Comparison of ENCODE assay signal across 8 cellular contexts in the genomic region with DNA sequence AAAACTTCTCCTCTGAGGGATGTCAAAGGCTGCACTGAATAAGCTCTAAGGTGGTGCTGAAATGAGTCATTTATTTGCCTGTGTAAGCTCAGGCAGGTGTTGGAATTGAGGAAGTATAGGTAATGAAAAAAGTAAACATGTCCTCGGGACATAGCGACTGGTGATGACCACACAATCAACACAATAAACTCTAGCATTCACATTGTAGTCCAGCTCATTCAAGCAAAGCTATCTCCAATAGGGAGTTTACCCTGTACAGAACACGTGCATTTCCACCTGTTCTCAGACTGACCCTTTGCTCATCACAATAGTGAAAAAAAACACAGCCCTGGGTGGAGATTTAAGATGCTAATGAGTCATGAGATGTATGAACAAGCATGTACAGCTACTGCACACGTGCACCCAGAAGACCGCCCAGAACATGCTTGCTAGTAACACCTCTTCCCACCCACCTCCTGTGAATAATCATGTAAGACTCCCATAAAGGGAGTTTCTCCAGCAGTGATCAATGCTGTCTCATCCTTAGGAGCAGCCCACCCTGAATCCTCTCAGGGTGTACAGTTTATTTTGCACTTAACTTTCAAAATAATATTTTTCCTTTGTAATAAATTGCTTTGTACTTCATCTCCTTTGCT. TPM values are rescaled to one million over a fixed set of nuclear protein-coding genes. Genes with fewer than 3 reads are reported as not detected.
DNase-seq lines count a peak whose midpoint lies in the region; ATAC-seq, FAIRE-seq and TF ChIP-seq lines count a peak whose summit lies in the region.

No MANE protein-coding gene starts in this region.

- no peaks in the 10 kb centered on the region for H3K27me3 ChIP-seq in mammary epithelial cell (ENCODE audit: insufficient read depth, low read length)
- no peaks in the 10 kb centered on the region for H3K27me3 ChIP-seq in stomach smooth muscle (ENCODE audit: control insufficient read depth in 1 of 2, insufficient read depth in 2 of 2, low read length in 2 of 2)

- no peaks in the 10 kb centered on the region for H4K20me1 ChIP-seq in mammary epithelial cell (ENCODE audit: insufficient read depth, low read length)

- peak overlapping the region; percentile 83 for H3K4me2 ChIP-seq in mammary epithelial cell (ENCODE audit: insufficient read depth, low read depth, low read length)

- peak; percentile 52 for ATAC-seq in HG02571 (IDR thresholded peaks at IDR 0.05; ENCODE audit: unreplicated experiment)

- peaks cover 17% of the 10 kb centered on the region for H3K4me1 Mint-ChIP-seq in mesothelial cell of epicardium

- 0% methylated on average over 5 of the region's 5 CpGs for WGBS in mammary epithelial cell (ENCODE audit: low coverage, missing lambda C conversion rate)

- TF ChIP-seq CTCF in mammary epithelial cell (conservative IDR thresholded peaks at IDR 0.05 in 1 of 2, IDR thresholded peaks at IDR 0.05 in 1 of 2; ENCODE audit: extremely low read depth in 1 of 2, insufficient read depth in 1 of 2, low read depth in 1 of 2, low read length in 2 of 2) (no peak), mesothelial cell of epicardium (IDR thresholded peaks at IDR 0.05; ENCODE audit: unreplicated experiment) (no peak)

- H3K27me3 Mint-ChIP-seq in mesothelial cell of epicardium (ENCODE audit: low read depth) = no peaks in the 10 kb centered on the region

- H3K27ac ChIP-seq in mammary epithelial cell (ENCODE audit: insufficient read depth, low read depth, low read length) = peak overlapping the region; percentile 90
- peak overlapping the region; percentile 62 for H3K27ac ChIP-seq in stomach smooth muscle (ENCODE audit: low read length)

- H3K9me3 ChIP-seq in mammary epithelial cell (replicated peaks; ENCODE audit: insufficient read depth, low read length) (no peaks in the 10 kb centered on the region), stomach smooth muscle (ENCODE audit: control insufficient read depth in 2 of 2, low read length in 2 of 2) (peaks cover 0 to 7% of the 10 kb centered on the region in 2 donors)

- H3K4me3 ChIP-seq in mammary epithelial cell (replicated peaks in 1 of 3; ENCODE audit: insufficient read depth in 1 of 3, low read depth in 2 of 3, low read length in 3 of 3) (peak overlapping the region; percentile 45 to 66 (median 49)), stomach smooth muscle (ENCODE audit: low read length in 2 of 2) (peak overlapping the region; percentile 75 to 93)

- dilution Hi-C loops in mammary epithelial cell (cut with HindIII; ENCODE audit: low sequenced_read_pairs) = no loop called here

- peak overlapping the region; percentile 88 for H3K9ac ChIP-seq in mammary epithelial cell (ENCODE audit: insufficient read depth, low read length)
- peak overlapping the region in 1 of 2 donors; percentile 3 for H3K9ac ChIP-seq in stomach smooth muscle (ENCODE audit: low read length in 2 of 2)

- H3K36me3 ChIP-seq in mammary epithelial cell (ENCODE audit: insufficient read depth, low read length) (no peaks in the 10 kb centered on the region), stomach smooth muscle (ENCODE audit: control insufficient read depth in 2 of 2, insufficient read depth in 2 of 2, low read length in 2 of 2) (no peaks in the 10 kb centered on the region)

- peaks cover 21% of the 10 kb centered on the region for H3K4me1 ChIP-seq in mammary epithelial cell (ENCODE audit: insufficient read depth, low read length)
- peaks cover 14% of the 10 kb centered on the region for H3K4me1 ChIP-seq in stomach smooth muscle (ENCODE audit: control insufficient read depth, insufficient read depth, low read length)

- H3K27ac Mint-ChIP-seq in mesothelial cell of epicardium = peak overlapping the region; percentile 87

- peak overlapping the region; percentile 42 for H3K4me3 Mint-ChIP-seq in mesothelial cell of epicardium

- intact Hi-C loops in mammary epithelial cell (cut with micrococcal nuclease) = loop anchor here (2.0 kb wide), 2 partner anchors 43 to 67 kb away; no protein-coding TSS in a partner anchor

- H2AFZ ChIP-seq in mammary epithelial cell (ENCODE audit: low read depth, low read length) = no peak overlapping the region

- peaks cover 4% of the 10 kb centered on the region for H3K9me3 Mint-ChIP-seq in mesothelial cell of epicardium

- BruUV-seq in mammary epithelial cell (replicated peaks; lab: Mats Ljungman, UMichigan) = no TSS peak

- H3K36me3 Mint-ChIP-seq in mesothelial cell of epicardium = peaks cover 4% of the 10 kb centered on the region

- peak; percentile 92 for FAIRE-seq in GM12892 (lab: Jason Lieb, UNC)

- peak; percentile 25; the same call in 1 of the 2 replicates for TF ChIP-seq POLR2A in GM12892 (IDR thresholded peaks at IDR 0.05; ENCODE audit: low read depth, low read length)

- in situ Hi-C loops in mammary epithelial cell (cut with MboI; ENCODE audit: low sequenced_read_pairs in 2 of 2) = no loop called here

- CTCF ChIA-PET in mammary epithelial cell (lab: Charles Lee; ENCODE audit: low non-redundant PET) = interaction anchor here (0.5 to 1.3 kb wide), 5 partner anchors 15 to 261 kb away, joined by 3 to 53 read pairs (median 4); no protein-coding TSS in a partner anchor

- peaks cover 4% of the 10 kb centered on the region for H3K79me2 ChIP-seq in mammary epithelial cell (ENCODE audit: insufficient read depth, low read length)

- no peak for DNase-seq in GM12892 (ENCODE audit: insufficient read length)
- DNase-seq in MV-4-11 (lab: John Stamatoyannopoulos, UW) = peak; percentile 67
- DNase-seq in T-helper 22 cell (ENCODE audit: low read depth) = peak; percentile 61
- DNase-seq in mammary epithelial cell = peak; percentile 85
- DNase-seq in mesothelial cell of epicardium (ENCODE audit: low spot score in 2 of 2, unreplicated experiment in 2 of 2) = no peak
- DNase-seq in SK-N-DZ (ENCODE audit: low spot score) = no peak

RNA-seq across cellular contexts. Expression of gene POU5F1, which starts 33.0 kb away (rescaled TPM):
- 4.1 TPM for polyA plus RNA-seq in GM12892 (2012; ENCODE audit: missing spikeins)
- total RNA-seq in mammary epithelial cell (1 to 10 TPM; 1.0 to 3.6 TPM), mesothelial cell of epicardium (0.24 to 0.47 TPM in 2 of 3 replicates, not detected in the other)
- polyA plus RNA-seq in mammary epithelial cell = 2.6 TPM
- polyA minus RNA-seq in mammary epithelial cell = 1.3 TPM
- polyA plus RNA-seq in SK-N-DZ (2014; cell fraction: cytosol; rRNA removed) = not detected in 2 replicates
- not detected in 2 replicates for polyA plus RNA-seq in SK-N-DZ (2014; cell fraction: nucleus; rRNA removed)

RNA-seq across cellular contexts. Expression of gene TCF19, which starts 45.1 kb away (rescaled TPM):
- polyA plus RNA-seq in GM12892 (2012; ENCODE audit: missing spikeins) = 43.0 TPM
- total RNA-seq in mammary epithelial cell (10 to 100 TPM in 1 of 2 donors, 1 to 10 TPM in 1; 5.5 to 29.7 TPM), mesothelial cell of epicardium (7.7 to 8.5 TPM (median 7.8 TPM) in 3 replicates)
- polyA plus RNA-seq in mammary epithelial cell = 25.9 TPM
- 35.6 TPM for polyA minus RNA-seq in mammary epithelial cell
- 26.8 and 27.3 TPM in 2 replicates for polyA plus RNA-seq in SK-N-DZ (2014; cell fraction: cytosol; rRNA removed)
- 20.1 and 26.7 TPM in 2 replicates for polyA plus RNA-seq in SK-N-DZ (2014; cell fraction: nucleus; rRNA removed)

RNA-seq across cellular contexts. Expression of gene CCHCR1, which starts 45.9 kb away (rescaled TPM):
- polyA plus RNA-seq in GM12892 (2012; ENCODE audit: missing spikeins) = 38.9 TPM
- 10 to 100 TPM; 12.8 to 24.0 TPM for total RNA-seq in mammary epithelial cell
- 15.0 TPM for polyA plus RNA-seq in mammary epithelial cell
- polyA minus RNA-seq in mammary epithelial cell = 15.7 TPM
- total RNA-seq in mesothelial cell of epicardium = 33.9 to 36.6 TPM (median 34.5 TPM) in 3 replicates
- 12.4 and 17.8 TPM in 2 replicates for polyA plus RNA-seq in SK-N-DZ (2014; cell fraction: cytosol; rRNA removed)
- 43.4 and 70.5 TPM in 2 replicates for polyA plus RNA-seq in SK-N-DZ (2014; cell fraction: nucleus; rRNA removed)

Comparison
In these comparisons a context has a peak if more than half of its experiments do, and no peak if none do; other contexts are left out.
1. DNase-seq: peak in MV-4-11 (single experiment), T-helper 22 cell (single experiment) and mammary epithelial cell (single experiment); none in GM12892 (single experiment), mesothelial cell of epicardium (0 of 2) and SK-N-DZ (single experiment).